Comparison of ENCODE assay signal across 8 cellular contexts in genomic region chr10:22550732-22551131, GRCh38.
DNase-seq lines count a peak whose midpoint lies in the region; ATAC-seq and TF ChIP-seq lines count a peak whose summit lies in the region.

No MANE protein-coding gene starts in this region.

- no peaks in the 10 kb centered on the region for H3K27me3 Mint-ChIP-seq in stimulated activated memory B cell treated with anti-CD40 and anti-IgM and Interleukin-4, amounts not matched to agents 10 μg/mL and 1 μg/mL and 100 μg/mL, for 72 hours

- H3K27ac ChIP-seq in sigmoid colon = no peak overlapping the region

- H3K36me3 ChIP-seq in sigmoid colon = peaks cover 0 to 15% (median 3%) of the 10 kb centered on the region in 4 donors

- H3K9me3 Mint-ChIP-seq in stimulated activated memory B cell treated with anti-CD40 and anti-IgM and Interleukin-4, amounts not matched to agents 10 μg/mL and 1 μg/mL and 100 μg/mL, for 72 hours = no peaks in the 10 kb centered on the region

- TF ChIP-seq CTCF in fibroblast of the aortic adventitia (IDR thresholded peaks at IDR 0.05; ENCODE audit: insufficient read depth, low read length) (peak; percentile 54), sigmoid colon (IDR thresholded peaks at IDR 0.05) (peak in 3 of 4 experiments; percentile 10 to 45 (median 28))

- DNase-seq in EL (peak; percentile 25), NCI-H1105 (lab: John Stamatoyannopoulos, UW) (peak; percentile 7), activated T-cell treated with anti-CD3 and anti-CD28 coated beads for 48 hours (ENCODE audit: low read depth) (peak; percentile 58), fibroblast of the aortic adventitia (ENCODE audit: low read depth) (peak; percentile 31), sigmoid colon (no peak), GOT3 (lab: John Stamatoyannopoulos, UW) (no peak)

- H3K36me3 Mint-ChIP-seq in stimulated activated memory B cell treated with anti-CD40 and anti-IgM and Interleukin-4, amounts not matched to agents 10 μg/mL and 1 μg/mL and 100 μg/mL, for 72 hours = peaks cover 45% of the 10 kb centered on the region

- no peak overlapping the region for H3K27ac Mint-ChIP-seq in stimulated activated memory B cell treated with anti-CD40 and anti-IgM and Interleukin-4, amounts not matched to agents 10 μg/mL and 1 μg/mL and 100 μg/mL, for 72 hours

- no peak for TF ChIP-seq EP300 in sigmoid colon (IDR thresholded peaks at IDR 0.05)

- intact Hi-C loops in sigmoid colon (cut with DNase I) = loop anchor here (5.0 to 10.0 kb wide), 5 partner anchors 162 to 548 kb away; partner anchors contain the start of genes DNAJC1, PIP4K2A and SPAG6

- peaks cover 15% of the 10 kb centered on the region for H3K4me1 Mint-ChIP-seq in stimulated activated memory B cell treated with anti-CD40 and anti-IgM and Interleukin-4, amounts not matched to agents 10 μg/mL and 1 μg/mL and 100 μg/mL, for 72 hours

- H3K9me3 ChIP-seq in sigmoid colon = no peaks in the 10 kb centered on the region

- ATAC-seq in stimulated activated memory B cell treated with anti-CD40 and anti-IgM and Interleukin-4, amounts not matched to agents 10 μg/mL and 1 μg/mL and 100 μg/mL, for 72 hours = no peak
- no peak for ATAC-seq in HG03442 (IDR thresholded peaks at IDR 0.05; ENCODE audit: unreplicated experiment)

- H3K4me3 Mint-ChIP-seq in stimulated activated memory B cell treated with anti-CD40 and anti-IgM and Interleukin-4, amounts not matched to agents 10 μg/mL and 1 μg/mL and 100 μg/mL, for 72 hours = no peak overlapping the region

- no peak overlapping the region for H3K4me3 ChIP-seq in fibroblast of the aortic adventitia (ENCODE audit: low read depth, low read length)
- no peak overlapping the region for H3K4me3 ChIP-seq in sigmoid colon

- H3K4me1 ChIP-seq in sigmoid colon = peaks cover 0 to 14% (median 6%) of the 10 kb centered on the region in 4 donors

- no peak for TF ChIP-seq POLR2A in sigmoid colon (IDR thresholded peaks at IDR 0.05)

- H3K27me3 ChIP-seq in sigmoid colon = no peaks in the 10 kb centered on the region

- WGBS in sigmoid colon, 2 donors = 65% methylated on average over 6 of the region's 6 CpGs

Comparison
In these comparisons a context has a peak if more than half of its experiments do, and no peak if none do; other contexts are left out.
1. DNase-seq: peak in EL (single experiment), NCI-H1105 (single experiment), activated T-cell treated with anti-CD3 and anti-CD28 coated beads for 48 hours (single experiment) and fibroblast of the aortic adventitia (single experiment); none in sigmoid colon (single experiment) and GOT3 (single experiment).